In genomic region chr1:26959722-26960624, GRCh38 we compare ENCODE assay signal across 8 cellular contexts. TPM values are rescaled to one million over a fixed set of nuclear protein-coding genes. Genes with fewer than 3 reads are reported as not detected.
DNase-seq lines count a peak whose midpoint lies in the region; ATAC-seq and TF ChIP-seq lines count a peak whose summit lies in the region.

Gene KDF1, minus strand, starts transcription at chr1:26960468. Its CDS starts 8,088 bp downstream, at chr1:26952380.

- H3K27ac ChIP-seq in trophoblast cell (ENCODE audit: low read depth, low read length) = peak within 1 kb of the TSS; percentile 2

- H2BK12ac ChIP-seq in trophoblast cell (ENCODE audit: low read length) = no peak within 1 kb of the TSS

- H3K79me1 ChIP-seq in trophoblast cell (ENCODE audit: low read length) = peaks cover 7% of the 10 kb centered on the region

- H3K27ac Mint-ChIP-seq in CD14-positive monocyte = peak within 1 kb of the TSS in 1 of 7 donors; percentile 35

- H3K36me3 Mint-ChIP-seq in CD14-positive monocyte = peaks cover 3 to 4% of the 10 kb centered on the region in 2 donors

- peaks cover 18% of the 10 kb centered on the region for H3K4me1 Mint-ChIP-seq in CD14-positive monocyte

- DNase-seq in CD14-positive monocyte (ENCODE audit: low spot score) = no peak
- DNase-seq in NCI-H2107 treated with DMSO at 0.1 percent for 48 hours (lab: John Stamatoyannopoulos, UW; ENCODE audit: unreplicated experiment) = peak; percentile 52
- peak; percentile 59 for DNase-seq in activated CD8-positive, alpha-beta memory T cell treated with anti-CD3 and anti-CD28 coated beads, Interleukin-2, amount 50 U/mL, for 48 hours
- DNase-seq in fibroblast of mammary gland (ENCODE audit: low read depth) = no peak
- peak; percentile 84 to 91 for DNase-seq in trophoblast cell

- peak within 1 kb of the TSS; percentile 79 for H4K8ac ChIP-seq in trophoblast cell (ENCODE audit: low read depth, low read length)

- H3K9ac ChIP-seq in trophoblast cell (ENCODE audit: low read length) = peak within 1 kb of the TSS; percentile 96

- no peak within 1 kb of the TSS for H3K23ac ChIP-seq in trophoblast cell (ENCODE audit: low read length)

- H3K18ac ChIP-seq in trophoblast cell (ENCODE audit: low read length) = peak within 1 kb of the TSS; percentile 64

- peak within 1 kb of the TSS; percentile 16 for H3K4ac ChIP-seq in trophoblast cell (ENCODE audit: low read depth, low read length)

- peak within 1 kb of the TSS; percentile 59 for H4K91ac ChIP-seq in trophoblast cell (ENCODE audit: low read depth, low read length)

- peaks cover 1% of the 10 kb centered on the region for H3K9me3 ChIP-seq in trophoblast cell (ENCODE audit: insufficient read depth, low read depth, low read length)

- ATAC-seq in GM21526 (IDR thresholded peaks at IDR 0.05; ENCODE audit: low FRiP score, unreplicated experiment) (no peak), HG02981 (IDR thresholded peaks at IDR 0.05; ENCODE audit: unreplicated experiment) (no peak), HG03571 (IDR thresholded peaks at IDR 0.05; ENCODE audit: unreplicated experiment) (no peak)

- WGBS in trophoblast cell (ENCODE audit: extremely low coverage, insufficient coverage, insufficient read length) = no CpG with 5 or more reads among the region's 86 CpGs

- TF ChIP-seq CTCF in CD14-positive monocyte (IDR thresholded peaks at IDR 0.05) (peak; percentile 7), fibroblast of mammary gland (conservative IDR thresholded peaks at IDR 0.05; ENCODE audit: control insufficient read depth, insufficient read depth, low read depth, low read length) (no peak)

- H3K36me3 ChIP-seq in trophoblast cell (ENCODE audit: control insufficient read depth in 1 of 2, insufficient read depth in 2 of 2, low read length in 2 of 2) = no peaks in the 10 kb centered on the region

- H3K4me1 ChIP-seq in trophoblast cell (ENCODE audit: control insufficient read depth in 1 of 2, insufficient read depth in 2 of 2, low read length in 2 of 2) = peaks cover 0 to 8% of the 10 kb centered on the region in 2 experiments

- H2BK120ac ChIP-seq in trophoblast cell (ENCODE audit: insufficient read depth, low read length, poor library complexity) = peak within 1 kb of the TSS; percentile 9

- H4K12ac ChIP-seq in trophoblast cell (ENCODE audit: low read depth, low read length) = peak within 1 kb of the TSS; percentile 66

- H3K14ac ChIP-seq in trophoblast cell (ENCODE audit: low read length) = peak within 1 kb of the TSS; percentile 44

- H3K79me2 ChIP-seq in trophoblast cell (ENCODE audit: control insufficient read depth, insufficient read depth, low read length, poor library complexity) = peaks cover 7% of the 10 kb centered on the region

- peaks cover 2 to 10% (median 5%) of the 10 kb centered on the region in 7 donors for H3K9me3 Mint-ChIP-seq in CD14-positive monocyte

- H2AK5ac ChIP-seq in trophoblast cell (ENCODE audit: low read length) = no peak within 1 kb of the TSS

- H3K4me3 Mint-ChIP-seq in CD14-positive monocyte = peak within 1 kb of the TSS; percentile 43 to 91

- peak within 1 kb of the TSS; percentile 36 for H3K4me3 ChIP-seq in fibroblast of mammary gland (ENCODE audit: control insufficient read depth, low read depth, low read length)
- peak within 1 kb of the TSS; percentile 99 for H3K4me3 ChIP-seq in trophoblast cell (ENCODE audit: low read depth, low read length)

- H2AFZ ChIP-seq in trophoblast cell (ENCODE audit: insufficient read depth, low read length, poor library complexity) = peak within 1 kb of the TSS; percentile 64

- peak within 1 kb of the TSS; percentile 54 for H2BK5ac ChIP-seq in trophoblast cell (ENCODE audit: low read depth, low read length, poor library complexity)

- peak within 1 kb of the TSS; percentile 87 for H3K4me2 ChIP-seq in trophoblast cell (ENCODE audit: low read length)

- H3K27me3 Mint-ChIP-seq in CD14-positive monocyte (ENCODE audit: low read depth in 3 of 3) = peaks cover 43 to 64% (median 51%) of the 10 kb centered on the region in 3 donors

- intact Hi-C loops in CD14-positive monocyte (cut with micrococcal nuclease) = no loop called here

- H3K27me3 ChIP-seq in trophoblast cell (ENCODE audit: insufficient read depth, low read length) = no peaks in the 10 kb centered on the region

RNA-seq across cellular contexts. Expression of gene KDF1, which starts in this region (rescaled TPM):
- not detected for polyA plus RNA-seq in CD14-positive monocyte
- 10.6 and 10.8 TPM in 2 replicates for polyA plus RNA-seq in trophoblast cell (2013)

Comparison
In these comparisons a context has a peak if more than half of its experiments do, and no peak if none do; other contexts are left out.
1. DNase-seq: peak in NCI-H2107 treated with DMSO at 0.1 percent for 48 hours (single experiment), activated CD8-positive, alpha-beta memory T cell treated with anti-CD3 and anti-CD28 coated beads, Interleukin-2, amount 50 U/mL, for 48 hours (single experiment) and trophoblast cell (2 of 2); none in CD14-positive monocyte (single experiment) and fibroblast of mammary gland (single experiment).